2 cellular contexts compared by ENCODE assay signal in the genomic region with DNA sequence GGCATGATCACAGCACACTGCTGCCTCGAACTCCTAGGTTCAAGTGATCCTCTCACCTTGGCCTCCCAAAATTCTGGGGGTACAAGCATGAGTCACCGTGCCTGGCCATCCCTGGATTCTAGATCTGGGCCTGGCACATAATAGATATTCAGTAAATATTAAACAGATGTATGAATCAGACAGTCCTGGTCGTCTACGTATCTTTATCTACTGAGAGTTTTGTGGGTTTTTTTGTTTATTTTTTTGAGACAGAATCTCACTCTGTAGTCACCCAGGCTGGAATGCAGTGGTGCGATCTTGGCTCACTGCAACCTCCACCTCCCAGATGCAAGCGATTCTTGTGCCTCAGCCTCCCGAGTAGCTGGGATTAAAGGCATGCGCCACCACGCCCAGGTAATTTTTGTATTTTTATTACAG.
A peak's percentile ranks its signal among the peaks of the same experiment; 100 is the strongest.
TF ChIP-seq lines count a peak whose summit lies in the region.

No MANE protein-coding gene starts in this region.

TF ChIP-seq in K562, 482 proteins besides CTCF, POLR2A, EP300 and RAD21:
- TF ChIP-seq JUND (IDR thresholded peaks at IDR 0.05; ENCODE audit: borderline replicate concordance, low read depth, low read length) = peak; percentile 21; the same call in 1 of the 2 replicates
- TF ChIP-seq JUND (tag; IDR thresholded peaks at IDR 0.05; ENCODE audit: borderline replicate concordance, low read depth, low read length) = 0 out of 3 replicates have a peak, but pooled peaks have one; percentile 53
- 0 out of 2 replicates have a peak, but pooled peaks have one; percentile 11 for TF ChIP-seq TEAD4 (IDR thresholded peaks at IDR 0.05; ENCODE audit: low read length)
- no peak for TF ChIP-seq TEAD4 (CRISPR knock-in tag; IDR thresholded peaks at IDR 0.05; ENCODE audit: borderline replicate concordance)
- peak; percentile 59; the same call in 1 of the 2 replicates for TF ChIP-seq FOSL1 (tag; conservative IDR thresholded peaks at IDR 0.05)
- TF ChIP-seq IFI16 (CRISPR knock-in tag; IDR thresholded peaks at IDR 0.05) = no peak
- TF ChIP-seq ADNP (tag; IDR thresholded peaks at IDR 0.05) = 0 out of 2 replicates have a peak, but pooled peaks have one; percentile 53
- TF ChIP-seq CCNT2 (IDR thresholded peaks at IDR 0.05; ENCODE audit: borderline replicate concordance, extremely low read depth, insufficient read length, low read depth, low read length) = no peak
- TF ChIP-seq NFATC3 (IDR thresholded peaks at IDR 0.05) = no peak
- TF ChIP-seq, protein P1, sequence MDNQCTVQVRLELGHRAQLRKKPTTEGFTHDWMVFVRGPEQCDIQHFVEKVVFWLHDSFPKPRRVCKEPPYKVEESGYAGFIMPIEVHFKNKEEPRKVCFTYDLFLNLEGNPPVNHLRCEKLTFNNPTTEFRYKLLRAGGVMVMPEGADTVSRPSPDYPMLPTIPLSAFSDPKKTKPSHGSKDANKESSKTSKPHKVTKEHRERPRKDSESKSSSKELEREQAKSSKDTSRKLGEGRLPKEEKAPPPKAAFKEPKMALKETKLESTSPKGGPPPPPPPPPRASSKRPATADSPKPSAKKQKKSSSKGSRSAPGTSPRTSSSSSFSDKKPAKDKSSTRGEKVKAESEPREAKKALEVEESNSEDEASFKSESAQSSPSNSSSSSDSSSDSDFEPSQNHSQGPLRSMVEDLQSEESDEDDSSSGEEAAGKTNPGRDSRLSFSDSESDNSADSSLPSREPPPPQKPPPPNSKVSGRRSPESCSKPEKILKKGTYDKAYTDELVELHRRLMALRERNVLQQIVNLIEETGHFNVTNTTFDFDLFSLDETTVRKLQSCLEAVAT (IDR thresholded peaks at IDR 0.05) = 0 out of 4 replicates have a peak, but pooled peaks of 1 of the 2 experiments have one; percentile 29
- no peak for TF ChIP-seq POLR2H (tag; IDR thresholded peaks at IDR 0.05; ENCODE audit: low read depth)
- TF ChIP-seq, protein P2, sequence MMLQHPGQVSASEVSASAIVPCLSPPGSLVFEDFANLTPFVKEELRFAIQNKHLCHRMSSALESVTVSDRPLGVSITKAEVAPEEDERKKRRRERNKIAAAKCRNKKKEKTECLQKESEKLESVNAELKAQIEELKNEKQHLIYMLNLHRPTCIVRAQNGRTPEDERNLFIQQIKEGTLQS (IDR thresholded peaks at IDR 0.05) = peak; percentile 49; the same call in 1 of the 2 replicates
- TF ChIP-seq, protein P2 (CRISPR knock-in tag; conservative IDR thresholded peaks at IDR 0.05) = no peak
- TF ChIP-seq CBFA2T3 (IDR thresholded peaks at IDR 0.05) = peak; percentile 3; the same call in 1 of the 2 replicates
- no peak for TF ChIP-seq CREM (IDR thresholded peaks at IDR 0.05; ENCODE audit: low read depth)
- TF ChIP-seq NR2C2 (CRISPR knock-in tag; IDR thresholded peaks at IDR 0.05) = no peak
- 0 out of 2 replicates have a peak, but pooled peaks have one; percentile 25 for TF ChIP-seq NR2C2 (tag; IDR thresholded peaks at IDR 0.05)
- no peak for TF ChIP-seq ZC3H11A (IDR thresholded peaks at IDR 0.05; ENCODE audit: low read depth, low read length)

TF ChIP-seq in HepG2, 621 proteins besides CTCF, POLR2A, EP300 and RAD21:
- no peak for TF ChIP-seq ZNF761 (CRISPR knock-in tag; conservative IDR thresholded peaks at IDR 0.05)
- TF ChIP-seq ZNF235 (CRISPR knock-in tag; IDR thresholded peaks at IDR 0.05; ENCODE audit: borderline replicate concordance) = no peak
- TF ChIP-seq, protein P3, sequence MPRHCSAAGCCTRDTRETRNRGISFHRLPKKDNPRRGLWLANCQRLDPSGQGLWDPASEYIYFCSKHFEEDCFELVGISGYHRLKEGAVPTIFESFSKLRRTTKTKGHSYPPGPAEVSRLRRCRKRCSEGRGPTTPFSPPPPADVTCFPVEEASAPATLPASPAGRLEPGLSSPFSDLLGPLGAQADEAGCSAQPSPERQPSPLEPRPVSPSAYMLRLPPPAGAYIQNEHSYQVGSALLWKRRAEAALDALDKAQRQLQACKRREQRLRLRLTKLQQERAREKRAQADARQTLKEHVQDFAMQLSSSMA (CRISPR knock-in tag; IDR thresholded peaks at IDR 0.05) = no peak
- TF ChIP-seq CBX2 (IDR thresholded peaks at IDR 0.05; ENCODE audit: low read depth, low read length) = no peak
- no peak for TF ChIP-seq CBX2 (CRISPR knock-in tag; IDR thresholded peaks at IDR 0.05; ENCODE audit: low read depth)
- TF ChIP-seq, protein P4, sequence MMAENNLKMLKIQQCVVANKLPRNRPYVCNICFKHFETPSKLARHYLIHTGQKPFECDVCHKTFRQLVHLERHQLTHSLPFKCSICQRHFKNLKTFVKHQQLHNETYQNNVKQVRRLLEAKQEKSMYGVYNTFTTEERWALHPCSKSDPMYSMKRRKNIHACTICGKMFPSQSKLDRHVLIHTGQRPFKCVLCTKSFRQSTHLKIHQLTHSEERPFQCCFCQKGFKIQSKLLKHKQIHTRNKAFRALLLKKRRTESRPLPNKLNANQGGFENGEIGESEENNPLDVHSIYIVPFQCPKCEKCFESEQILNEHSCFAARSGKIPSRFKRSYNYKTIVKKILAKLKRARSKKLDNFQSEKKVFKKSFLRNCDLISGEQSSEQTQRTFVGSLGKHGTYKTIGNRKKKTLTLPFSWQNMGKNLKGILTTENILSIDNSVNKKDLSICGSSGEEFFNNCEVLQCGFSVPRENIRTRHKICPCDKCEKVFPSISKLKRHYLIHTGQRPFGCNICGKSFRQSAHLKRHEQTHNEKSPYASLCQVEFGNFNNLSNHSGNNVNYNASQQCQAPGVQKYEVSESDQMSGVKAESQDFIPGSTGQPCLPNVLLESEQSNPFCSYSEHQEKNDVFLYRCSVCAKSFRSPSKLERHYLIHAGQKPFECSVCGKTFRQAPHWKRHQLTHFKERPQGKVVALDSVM (CRISPR knock-in tag; IDR thresholded peaks at IDR 0.05) = 0 out of 2 replicates have a peak, but pooled peaks have one; percentile 22
- TF ChIP-seq, protein P5, sequence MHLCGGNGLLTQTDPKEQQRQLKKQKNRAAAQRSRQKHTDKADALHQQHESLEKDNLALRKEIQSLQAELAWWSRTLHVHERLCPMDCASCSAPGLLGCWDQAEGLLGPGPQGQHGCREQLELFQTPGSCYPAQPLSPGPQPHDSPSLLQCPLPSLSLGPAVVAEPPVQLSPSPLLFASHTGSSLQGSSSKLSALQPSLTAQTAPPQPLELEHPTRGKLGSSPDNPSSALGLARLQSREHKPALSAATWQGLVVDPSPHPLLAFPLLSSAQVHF (CRISPR knock-in tag; IDR thresholded peaks at IDR 0.05) = no peak
- TF ChIP-seq MIXL1 (CRISPR knock-in tag; IDR thresholded peaks at IDR 0.05) = no peak
- TF ChIP-seq FOXK1 (CRISPR knock-in tag; IDR thresholded peaks at IDR 0.05; ENCODE audit: borderline replicate concordance, low read depth) = peak; percentile 12; the same call in 1 of the 2 replicates
- no peak for TF ChIP-seq ZBTB42 (CRISPR knock-in tag; IDR thresholded peaks at IDR 0.05)
- TF ChIP-seq ZNF530 (CRISPR knock-in tag; IDR thresholded peaks at IDR 0.05; ENCODE audit: low read depth) = no peak
- TF ChIP-seq, protein P6, sequence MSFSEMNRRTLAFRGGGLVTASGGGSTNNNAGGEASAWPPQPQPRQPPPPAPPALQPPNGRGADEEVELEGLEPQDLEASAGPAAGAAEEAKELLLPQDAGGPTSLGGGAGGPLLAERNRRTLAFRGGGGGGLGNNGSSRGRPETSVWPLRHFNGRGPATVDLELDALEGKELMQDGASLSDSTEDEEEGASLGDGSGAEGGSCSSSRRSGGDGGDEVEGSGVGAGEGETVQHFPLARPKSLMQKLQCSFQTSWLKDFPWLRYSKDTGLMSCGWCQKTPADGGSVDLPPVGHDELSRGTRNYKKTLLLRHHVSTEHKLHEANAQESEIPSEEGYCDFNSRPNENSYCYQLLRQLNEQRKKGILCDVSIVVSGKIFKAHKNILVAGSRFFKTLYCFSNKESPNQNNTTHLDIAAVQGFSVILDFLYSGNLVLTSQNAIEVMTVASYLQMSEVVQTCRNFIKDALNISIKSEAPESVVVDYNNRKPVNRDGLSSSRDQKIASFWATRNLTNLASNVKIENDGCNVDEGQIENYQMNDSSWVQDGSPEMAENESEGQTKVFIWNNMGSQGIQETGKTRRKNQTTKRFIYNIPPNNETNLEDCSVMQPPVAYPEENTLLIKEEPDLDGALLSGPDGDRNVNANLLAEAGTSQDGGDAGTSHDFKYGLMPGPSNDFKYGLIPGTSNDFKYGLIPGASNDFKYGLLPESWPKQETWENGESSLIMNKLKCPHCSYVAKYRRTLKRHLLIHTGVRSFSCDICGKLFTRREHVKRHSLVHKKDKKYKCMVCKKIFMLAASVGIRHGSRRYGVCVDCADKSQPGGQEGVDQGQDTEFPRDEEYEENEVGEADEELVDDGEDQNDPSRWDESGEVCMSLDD (CRISPR knock-in tag; IDR thresholded peaks at IDR 0.05; ENCODE audit: borderline replicate concordance) = 0 out of 2 replicates have a peak, but pooled peaks have one; percentile 60
- TF ChIP-seq KLF12 (CRISPR knock-in tag; IDR thresholded peaks at IDR 0.05; ENCODE audit: borderline replicate concordance) = no peak
- TF ChIP-seq TEAD3 (CRISPR knock-in tag; optimal IDR thresholded peaks at IDR 0.05; ENCODE audit: borderline replicate concordance) = peak; percentile 38
- TF ChIP-seq HDAC2 (CRISPR knock-in tag; IDR thresholded peaks at IDR 0.05) = no peak
- no peak for TF ChIP-seq ZNF101 (CRISPR knock-in tag; IDR thresholded peaks at IDR 0.05; ENCODE audit: borderline replicate concordance, low read depth)
- no peak for TF ChIP-seq ZNF3 (CRISPR knock-in tag; IDR thresholded peaks at IDR 0.05)
- no peak for TF ChIP-seq SALL2 (CRISPR knock-in tag; IDR thresholded peaks at IDR 0.05)
- TF ChIP-seq HOXA9 (CRISPR knock-in tag; IDR thresholded peaks at IDR 0.05; ENCODE audit: borderline replicate concordance) = no peak
- TF ChIP-seq ZNF430 (CRISPR knock-in tag; IDR thresholded peaks at IDR 0.05) = no peak
- TF ChIP-seq FOXA3 (CRISPR knock-in tag; IDR thresholded peaks at IDR 0.05) = no peak
- TF ChIP-seq PHB2 (IDR thresholded peaks at IDR 0.05; ENCODE audit: partially characterized antibody) = no peak
- no peak for TF ChIP-seq NR1H2 (CRISPR knock-in tag; IDR thresholded peaks at IDR 0.05; ENCODE audit: borderline replicate concordance, low read depth)
- no peak for TF ChIP-seq NFIB (CRISPR knock-in tag; IDR thresholded peaks at IDR 0.05; ENCODE audit: borderline replicate concordance)
- TF ChIP-seq, protein P7, sequence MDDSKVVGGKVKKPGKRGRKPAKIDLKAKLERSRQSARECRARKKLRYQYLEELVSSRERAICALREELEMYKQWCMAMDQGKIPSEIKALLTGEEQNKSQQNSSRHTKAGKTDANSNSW (CRISPR knock-in tag; IDR thresholded peaks at IDR 0.05; ENCODE audit: borderline replicate concordance) = no peak
- no peak for TF ChIP-seq ZNF282 (IDR thresholded peaks at IDR 0.05; ENCODE audit: partially characterized antibody)
- TF ChIP-seq NCOA2 (CRISPR knock-in tag; IDR thresholded peaks at IDR 0.05) = 0 out of 2 replicates have a peak, but pooled peaks have one; percentile 19
- no peak for TF ChIP-seq SAFB2 (CRISPR knock-in tag; IDR thresholded peaks at IDR 0.05; ENCODE audit: borderline replicate concordance, low read depth)
- no peak for TF ChIP-seq ZKSCAN1 (IDR thresholded peaks at IDR 0.05; ENCODE audit: low read length)
- 0 out of 2 replicates have a peak, but pooled peaks have one; percentile 27 for TF ChIP-seq ZNF605 (CRISPR knock-in tag; IDR thresholded peaks at IDR 0.05)
- no peak for TF ChIP-seq ISX (CRISPR knock-in tag; conservative IDR thresholded peaks at IDR 0.05)
- no peak for TF ChIP-seq REPIN1 (CRISPR knock-in tag; IDR thresholded peaks at IDR 0.05; ENCODE audit: borderline replicate concordance, low read depth)
- no peak for TF ChIP-seq TP53 (CRISPR knock-in tag; conservative IDR thresholded peaks at IDR 0.05)
- TF ChIP-seq RELA (CRISPR knock-in tag; IDR thresholded peaks at IDR 0.05) = no peak
- TF ChIP-seq TOPORS (CRISPR knock-in tag; IDR thresholded peaks at IDR 0.05) = no peak
- TF ChIP-seq SRSF1 (optimal IDR thresholded peaks at IDR 0.05; ENCODE audit: low read depth, low read length) = no peak
- no peak for TF ChIP-seq AHR (CRISPR knock-in tag; IDR thresholded peaks at IDR 0.05)
- peak; percentile 65 for TF ChIP-seq FOSL2 (CRISPR knock-in tag; IDR thresholded peaks at IDR 0.05)
- no peak for TF ChIP-seq REL (CRISPR knock-in tag; conservative IDR thresholded peaks at IDR 0.05)
- TF ChIP-seq PAX8 (CRISPR knock-in tag; IDR thresholded peaks at IDR 0.05; ENCODE audit: borderline replicate concordance) = no peak
- no peak for TF ChIP-seq ZNF850 (CRISPR knock-in tag; conservative IDR thresholded peaks at IDR 0.05)
- no peak for TF ChIP-seq ZNF205 (CRISPR knock-in tag; IDR thresholded peaks at IDR 0.05)
- TF ChIP-seq, protein P8, sequence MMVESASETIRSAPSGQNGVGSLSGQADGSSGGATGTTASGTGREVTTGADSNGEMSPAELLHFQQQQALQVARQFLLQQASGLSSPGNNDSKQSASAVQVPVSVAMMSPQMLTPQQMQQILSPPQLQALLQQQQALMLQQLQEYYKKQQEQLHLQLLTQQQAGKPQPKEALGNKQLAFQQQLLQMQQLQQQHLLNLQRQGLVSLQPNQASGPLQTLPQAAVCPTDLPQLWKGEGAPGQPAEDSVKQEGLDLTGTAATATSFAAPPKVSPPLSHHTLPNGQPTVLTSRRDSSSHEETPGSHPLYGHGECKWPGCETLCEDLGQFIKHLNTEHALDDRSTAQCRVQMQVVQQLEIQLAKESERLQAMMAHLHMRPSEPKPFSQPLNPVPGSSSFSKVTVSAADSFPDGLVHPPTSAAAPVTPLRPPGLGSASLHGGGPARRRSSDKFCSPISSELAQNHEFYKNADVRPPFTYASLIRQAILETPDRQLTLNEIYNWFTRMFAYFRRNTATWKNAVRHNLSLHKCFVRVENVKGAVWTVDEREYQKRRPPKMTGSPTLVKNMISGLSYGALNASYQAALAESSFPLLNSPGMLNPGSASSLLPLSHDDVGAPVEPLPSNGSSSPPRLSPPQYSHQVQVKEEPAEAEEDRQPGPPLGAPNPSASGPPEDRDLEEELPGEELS (CRISPR knock-in tag; IDR thresholded peaks at IDR 0.05) = no peak
- TF ChIP-seq MLLT10 (CRISPR knock-in tag; IDR thresholded peaks at IDR 0.05) = no peak
- TF ChIP-seq SOX5 (CRISPR knock-in tag; IDR thresholded peaks at IDR 0.05; ENCODE audit: borderline replicate concordance) = no peak
- TF ChIP-seq, protein P9, sequence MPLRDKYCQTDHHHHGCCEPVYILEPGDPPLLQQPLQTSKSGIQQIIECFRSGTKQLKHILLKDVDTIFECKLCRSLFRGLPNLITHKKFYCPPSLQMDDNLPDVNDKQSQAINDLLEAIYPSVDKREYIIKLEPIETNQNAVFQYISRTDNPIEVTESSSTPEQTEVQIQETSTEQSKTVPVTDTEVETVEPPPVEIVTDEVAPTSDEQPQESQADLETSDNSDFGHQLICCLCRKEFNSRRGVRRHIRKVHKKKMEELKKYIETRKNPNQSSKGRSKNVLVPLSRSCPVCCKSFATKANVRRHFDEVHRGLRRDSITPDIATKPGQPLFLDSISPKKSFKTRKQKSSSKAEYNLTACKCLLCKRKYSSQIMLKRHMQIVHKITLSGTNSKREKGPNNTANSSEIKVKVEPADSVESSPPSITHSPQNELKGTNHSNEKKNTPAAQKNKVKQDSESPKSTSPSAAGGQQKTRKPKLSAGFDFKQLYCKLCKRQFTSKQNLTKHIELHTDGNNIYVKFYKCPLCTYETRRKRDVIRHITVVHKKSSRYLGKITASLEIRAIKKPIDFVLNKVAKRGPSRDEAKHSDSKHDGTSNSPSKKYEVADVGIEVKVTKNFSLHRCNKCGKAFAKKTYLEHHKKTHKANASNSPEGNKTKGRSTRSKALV (CRISPR knock-in tag; IDR thresholded peaks at IDR 0.05) = 0 out of 2 replicates have a peak, but pooled peaks have one; percentile 28
